ENCODE assay signal across 8 cellular contexts in the genomic region with DNA sequence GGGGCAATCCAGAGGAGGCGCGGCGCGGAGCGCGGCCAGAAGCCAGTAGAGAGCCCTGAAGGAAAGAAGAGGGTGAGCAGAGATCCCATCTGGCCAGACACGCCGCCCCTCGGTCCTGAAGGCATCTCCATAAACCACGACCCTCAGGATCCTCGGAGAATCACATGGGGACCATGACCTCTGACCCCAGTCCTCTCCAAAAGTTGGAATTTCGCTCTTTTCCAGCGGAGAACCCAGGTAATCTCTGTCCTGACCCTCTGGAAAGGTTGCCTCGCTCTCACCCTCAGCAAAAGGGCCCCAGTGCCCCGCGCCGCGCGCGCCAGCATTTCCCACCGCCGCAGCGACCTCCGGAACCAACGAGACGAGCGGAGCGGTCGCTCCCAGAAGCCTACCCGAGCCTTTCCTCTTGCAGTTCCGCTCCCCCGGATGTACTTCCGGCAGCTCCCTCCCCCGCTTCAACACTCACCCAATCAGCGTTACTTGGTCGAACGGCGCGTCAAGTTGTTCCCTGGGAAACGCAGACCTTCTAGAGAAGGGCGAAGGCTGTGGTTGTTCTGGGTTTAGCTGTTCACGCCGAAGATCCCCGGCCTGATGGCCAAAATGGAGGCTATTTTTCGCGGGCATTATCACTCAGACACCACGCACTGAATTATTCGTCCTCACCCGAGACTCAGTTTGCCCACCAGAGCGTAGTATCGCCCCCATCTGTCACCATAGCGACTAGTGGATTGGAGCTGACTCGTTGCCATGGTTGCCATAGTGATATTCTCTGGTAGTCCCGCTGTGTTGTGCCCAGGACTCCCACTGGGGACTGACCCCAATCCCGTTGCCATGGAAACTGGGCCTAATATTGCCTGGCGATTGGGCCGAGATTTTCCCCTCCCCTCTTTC. TPM values are rescaled to one million over a fixed set of nuclear protein-coding genes. Genes with fewer than 3 reads are reported as not detected.
DNase-seq lines count a peak whose midpoint lies in the region; ATAC-seq and TF ChIP-seq lines count a peak whose summit lies in the region.

A gene with protein sequence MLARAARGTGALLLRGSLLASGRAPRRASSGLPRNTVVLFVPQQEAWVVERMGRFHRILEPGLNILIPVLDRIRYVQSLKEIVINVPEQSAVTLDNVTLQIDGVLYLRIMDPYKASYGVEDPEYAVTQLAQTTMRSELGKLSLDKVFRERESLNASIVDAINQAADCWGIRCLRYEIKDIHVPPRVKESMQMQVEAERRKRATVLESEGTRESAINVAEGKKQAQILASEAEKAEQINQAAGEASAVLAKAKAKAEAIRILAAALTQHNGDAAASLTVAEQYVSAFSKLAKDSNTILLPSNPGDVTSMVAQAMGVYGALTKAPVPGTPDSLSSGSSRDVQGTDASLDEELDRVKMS (minus strand): TSS at position 363 of the 891 bp plus-strand sequence. CDS start 37 bp downstream, at position 326.

- intact Hi-C loops in activated CD4-positive, alpha-beta memory T cell treated with anti-CD3 and anti-CD28 coated beads for 36 hours (cut with micrococcal nuclease) = loop anchor here (1.0 kb wide), 3 partner anchors 8 to 24 kb away; a partner anchor contains a TSS
- intact Hi-C loops in right lobe of liver (cut with DNase I) = no loop called here

- H3K4me3 ChIP-seq in duodenal mucosa (ENCODE audit: low read depth in 1 of 2, low read length in 2 of 2) = peak within 1 kb of the TSS; percentile 97 to 99
- H3K4me3 ChIP-seq in right lobe of liver = peak within 1 kb of the TSS; percentile 49 to 94 (median 76)

- H3K36me3 ChIP-seq in duodenal mucosa (ENCODE audit: control insufficient read depth in 1 of 2, insufficient read depth in 2 of 2, low read length in 2 of 2) = peaks cover 28 to 60% of the 10 kb centered on the region in 2 donors
- H3K36me3 ChIP-seq in right lobe of liver = peaks cover 0 to 62% (median 14%) of the 10 kb centered on the region in 4 donors

- CTCF ChIA-PET in activated CD4-positive, alpha-beta memory T cell treated with anti-CD3 and anti-CD28 coated beads for 36 hours (lab: Charles Lee) = interaction anchor here (0.9 to 3.3 kb wide), 8 partner anchors 7 to 204 kb away, joined by 3 to 15 read pairs (median 10); a partner anchor contains a TSS

- TF ChIP-seq CTCF in right lobe of liver (IDR thresholded peaks at IDR 0.05) = no peak

- TF ChIP-seq POLR2A in right lobe of liver (IDR thresholded peaks at IDR 0.05) = peak; percentile 64

- H3K36me3 Mint-ChIP-seq in activated CD4-positive, alpha-beta memory T cell treated with anti-CD3 and anti-CD28 coated beads for 36 hours = peaks cover 35% of the 10 kb centered on the region

- no peaks in the 10 kb centered on the region for H3K9me3 Mint-ChIP-seq in activated CD4-positive, alpha-beta memory T cell treated with anti-CD3 and anti-CD28 coated beads for 36 hours

- no peaks in the 10 kb centered on the region for H3K9me3 ChIP-seq in duodenal mucosa (ENCODE audit: control insufficient read depth in 1 of 2, low read length in 2 of 2)
- no peaks in the 10 kb centered on the region for H3K9me3 ChIP-seq in right lobe of liver

- H3K27me3 ChIP-seq in duodenal mucosa (ENCODE audit: control insufficient read depth in 1 of 2, insufficient read depth in 2 of 2, low read length in 2 of 2) = no peaks in the 10 kb centered on the region
- H3K27me3 ChIP-seq in right lobe of liver = no peaks in the 10 kb centered on the region

- H3K9ac ChIP-seq in duodenal mucosa (ENCODE audit: low read depth in 1 of 2, low read length in 2 of 2) = peak within 1 kb of the TSS; percentile 90 to 99

- peak; percentile 98 for ATAC-seq in GM19438 (IDR thresholded peaks at IDR 0.05; ENCODE audit: low read depth, unreplicated experiment)
- ATAC-seq in HG03575 (IDR thresholded peaks at IDR 0.05; ENCODE audit: extremely low read depth, insufficient number of reproducible peaks, low FRiP score, unreplicated experiment) = peak; percentile 64
- peak; percentile 97 to 99 (median 98) for ATAC-seq in right lobe of liver

- peak within 1 kb of the TSS; percentile 99 for H3K4me3 Mint-ChIP-seq in activated CD4-positive, alpha-beta memory T cell treated with anti-CD3 and anti-CD28 coated beads for 36 hours

- peaks cover 30% of the 10 kb centered on the region for H3K4me1 Mint-ChIP-seq in activated CD4-positive, alpha-beta memory T cell treated with anti-CD3 and anti-CD28 coated beads for 36 hours (ENCODE audit: low read depth)

- peak; percentile 97 for DNase-seq in CD1c-positive myeloid dendritic cell (ENCODE audit: extremely low spot score)
- peak; percentile 81 for DNase-seq in NCI-H82 treated with DMSO at 0.1 percent for 48 hours (lab: John Stamatoyannopoulos, UW; ENCODE audit: unreplicated experiment)
- peak; percentile 97 for DNase-seq in activated CD4-positive, alpha-beta memory T cell treated with anti-CD3 and anti-CD28 coated beads for 36 hours
- DNase-seq in right lobe of liver = peak; percentile 92 to 96 (median 95)
- peak; percentile 84 to 93 for DNase-seq in stimulated activated CD4-positive, alpha-beta T cell treated with anti-CD3 and anti-CD28 coated beads, Interleukin-4, amount 100 ng/mL, for 4 hours

- peaks cover 18 to 21% of the 10 kb centered on the region in 2 donors for H3K4me1 ChIP-seq in duodenal mucosa (ENCODE audit: control insufficient read depth in 1 of 2, insufficient read depth in 2 of 2, low read length in 2 of 2)
- H3K4me1 ChIP-seq in right lobe of liver = peaks cover 0 to 19% (median 5%) of the 10 kb centered on the region in 4 donors

- POLR2A ChIA-PET in activated CD4-positive, alpha-beta memory T cell treated with anti-CD3 and anti-CD28 coated beads for 36 hours (lab: Charles Lee) = interaction anchor here (0.6 to 2.7 kb wide), 10 partner anchors 8 to 154 kb away, joined by 3 to 36 read pairs (median 4); a partner anchor contains a TSS

- no peaks in the 10 kb centered on the region for H3K27me3 Mint-ChIP-seq in activated CD4-positive, alpha-beta memory T cell treated with anti-CD3 and anti-CD28 coated beads for 36 hours

- peak within 1 kb of the TSS; percentile 55 for H3K27ac ChIP-seq in duodenal mucosa (ENCODE audit: low read depth, low read length)
- peak within 1 kb of the TSS; percentile 14 to 82 (median 53) for H3K27ac ChIP-seq in right lobe of liver

- WGBS in right lobe of liver (ENCODE audit: insufficient coverage, low coverage, low lambda C conversion rate, missing lambda C conversion rate) = 0% methylated on average over 44 of the region's 57 CpGs

- H3K27ac Mint-ChIP-seq in activated CD4-positive, alpha-beta memory T cell treated with anti-CD3 and anti-CD28 coated beads for 36 hours = peak within 1 kb of the TSS; percentile 93

RNA-seq across cellular contexts. Expression of the gene that starts here (rescaled TPM):
- total RNA-seq in activated CD4-positive, alpha-beta memory T cell treated with anti-CD3 and anti-CD28 coated beads for 36 hours = 100 to 1,000 TPM; 162 TPM
- 100 to 1,000 TPM in 1 of 6 experiments, 10 to 100 TPM in 5; 59.8 to 102 (median 69.3) TPM for total RNA-seq in right lobe of liver

Comparison
In these comparisons a context has a peak if more than half of its experiments do, and no peak if none do; other contexts are left out.
1. Peak in every context shown above with its lines: DNase-seq, ATAC-seq, H3K4me3 ChIP-seq and H3K27ac ChIP-seq.